ENCODE assay signal across 17 cellular contexts in genomic region chr2:140895378-140895777, GRCh38.
DNase-seq lines count a peak whose midpoint lies in the region; ATAC-seq, FAIRE-seq and TF ChIP-seq lines count a peak whose summit lies in the region.
"Had no signal": no experiment of that assay in that cellular context is flagged by ENCODE, and none has a peak within 500 bp of the region (broad histone marks: within the 10 kb centered on the region; RNA-seq: fewer than 3 reads in every experiment).

No MANE protein-coding gene starts in this region.

- no peak for TF ChIP-seq RAD21 in HepG2 (CRISPR knock-in tag; IDR thresholded peaks at IDR 0.05)

- H3K9me3 ChIP-seq in HepG2 (ENCODE audit: low read length), result no peaks in the 10 kb centered on the region
- H3K9me3 ChIP-seq in right lobe of liver, result no peaks in the 10 kb centered on the region
- H3K9me3 ChIP-seq in Karpas-422 (ENCODE audit: low read length), result peaks cover 15% of the 10 kb centered on the region; the same call in 1 of the 2 replicates
- H3K9me3 ChIP-seq in endodermal cell (ENCODE audit: control insufficient read depth, low read length), result peaks cover 8% of the 10 kb centered on the region
- H3K9me3 ChIP-seq: Peyer's patch had no signal

- CTCF ChIA-PET in HepG2 (lab: Yijun Ruan, JAX; ENCODE audit: low intra/inter-chr PET ratio, low total read pairs), result no interaction called here

- H3K27me3 ChIP-seq in HepG2 (ENCODE audit: control insufficient read depth in 1 of 2, insufficient read depth in 2 of 2, low read length in 2 of 2) (no peaks in the 10 kb centered on the region), right lobe of liver (no peaks in the 10 kb centered on the region), Karpas-422 (ENCODE audit: low read length) (no peaks in the 10 kb centered on the region), endodermal cell (ENCODE audit: control insufficient read depth, insufficient read depth, low read length, poor library complexity, severe bottlenecking) (no peaks in the 10 kb centered on the region)
- H3K27me3 ChIP-seq: Peyer's patch had no signal

- H2AFZ ChIP-seq in HepG2 (ENCODE audit: low read length) (no peak overlapping the region), Karpas-422 (ENCODE audit: low read length) (no peak overlapping the region)

- H3K79me2 ChIP-seq in HepG2 (ENCODE audit: insufficient read depth, low read length), result no peaks in the 10 kb centered on the region
- H3K79me2 ChIP-seq in Karpas-422 (ENCODE audit: low read length), result no peaks in the 10 kb centered on the region

- no peak for TF ChIP-seq POLR2A in HepG2 (IDR thresholded peaks at IDR 0.05; ENCODE audit: insufficient read depth in 1 of 2, low read depth in 2 of 2, low read length in 2 of 2)
- TF ChIP-seq POLR2A in right lobe of liver (IDR thresholded peaks at IDR 0.05), result no peak

- no peak overlapping the region for H3K4me3 Mint-ChIP-seq in endodermal cell
- no peak overlapping the region for H3K4me3 Mint-ChIP-seq in activated T-cell treated with anti-CD3 and anti-CD28 coated beads, Interleukin-2, amount 50 U/mL, for 72 hours
- H3K4me3 Mint-ChIP-seq: B cell; CD4-positive, alpha-beta T cell; T-helper 17 cell had no signal

- BruUV-seq in HepG2 (replicated peaks; lab: Mats Ljungman, UMichigan), result no TSS peak

- DNase-seq in HepG2 (ENCODE audit: low spot score) (no peak), right lobe of liver (no peak), Karpas-422 (no peak), endodermal cell (peak; percentile 50), hippocampal formation (lab: John Stamatoyannopoulos, UW) (no peak), T-helper 9 cell (no peak)
- DNase-seq in activated T-cell treated with anti-CD3 and anti-CD28 coated beads, Interleukin-2, amount 50 U/mL, for 72 hours, result no peak
- DNase-seq: Calu3; CD4-positive, alpha-beta T cell; H7; NCI-H1436; NCI-H2081 treated with DMSO at 0.1 percent for 48 hours; Peyer's patch; Right ventricle myocardium superior; T-helper 17 cell had no signal

- H3K4me1 Mint-ChIP-seq in endodermal cell, result peaks cover 3% of the 10 kb centered on the region
- no peaks in the 10 kb centered on the region for H3K4me1 Mint-ChIP-seq in activated T-cell treated with anti-CD3 and anti-CD28 coated beads, Interleukin-2, amount 50 U/mL, for 72 hours (ENCODE audit: low read depth)
- H3K4me1 Mint-ChIP-seq: B cell, T-helper 17 cell had no signal

- H3K36me3 Mint-ChIP-seq in endodermal cell (ENCODE audit: low read depth), result peaks cover 3% of the 10 kb centered on the region
- H3K36me3 Mint-ChIP-seq in activated T-cell treated with anti-CD3 and anti-CD28 coated beads, Interleukin-2, amount 50 U/mL, for 72 hours (ENCODE audit: insufficient read depth in 2 of 2), result peaks cover 0 to 4% of the 10 kb centered on the region in 2 donors

- 5% methylated on average over 9 of the region's 9 CpGs for WGBS in HepG2 (ENCODE audit: low lambda C conversion rate)
- WGBS in right lobe of liver (ENCODE audit: insufficient coverage, low coverage, low lambda C conversion rate, missing lambda C conversion rate), result 40% methylated on average over 1 of the region's 9 CpGs
- 40 to 82% methylated on average over 1 to 9 of the region's 9 CpGs for WGBS in endodermal cell (ENCODE audit: insufficient coverage in 1 of 2, insufficient read length in 1 of 2), 2 experiments

- in situ Hi-C loops in HepG2 (cut with HindIII; ENCODE audit: extremely low pct_ligation_motif_present, low pct_unique_long_range_greater_than_20kb), result no loop called here

- H3K36me3 ChIP-seq in HepG2 (replicated peaks in 1 of 2; ENCODE audit: control insufficient read depth in 1 of 2, insufficient read depth in 2 of 2, low read length in 2 of 2), result no peaks in the 10 kb centered on the region
- no peaks in the 10 kb centered on the region for H3K36me3 ChIP-seq in right lobe of liver
- H3K36me3 ChIP-seq in Karpas-422 (ENCODE audit: insufficient read depth, low read length), result no peaks in the 10 kb centered on the region
- H3K36me3 ChIP-seq in endodermal cell (ENCODE audit: control insufficient read depth, insufficient read depth, low read length), result no peaks in the 10 kb centered on the region
- H3K36me3 ChIP-seq: Peyer's patch had no signal

- H3K4me2 ChIP-seq in HepG2 (ENCODE audit: low read depth, low read length) (no peak overlapping the region), Karpas-422 (ENCODE audit: low read depth, low read length, poor library complexity, severe bottlenecking) (peak overlapping the region; percentile 11)

- H3K9me2 ChIP-seq in Karpas-422 (replicated peaks; ENCODE audit: insufficient read depth, low read length), result no peaks in the 10 kb centered on the region; the same call in 1 of the 2 replicates

- no peaks in the 10 kb centered on the region for H3K4me1 ChIP-seq in HepG2 (ENCODE audit: insufficient read depth, low read length)
- H3K4me1 ChIP-seq in right lobe of liver, result no peaks in the 10 kb centered on the region
- H3K4me1 ChIP-seq in Karpas-422 (ENCODE audit: low read length), result no peaks in the 10 kb centered on the region
- H3K4me1 ChIP-seq in endodermal cell (ENCODE audit: control insufficient read depth, insufficient read depth, low read length), result no peaks in the 10 kb centered on the region
- H3K4me1 ChIP-seq: Peyer's patch had no signal

- H3K4me3 ChIP-seq in HepG2 (replicated peaks in 1 of 3; ENCODE audit: insufficient read depth in 1 of 3, low read depth in 2 of 3, low read length in 3 of 3) (no peak overlapping the region), right lobe of liver (no peak overlapping the region), Karpas-422 (ENCODE audit: low read length) (no peak overlapping the region), endodermal cell (ENCODE audit: low read length) (no peak overlapping the region)
- H3K4me3 ChIP-seq: Peyer's patch had no signal

- no peak for TF ChIP-seq CTCF in HepG2 (CRISPR knock-in tag; IDR thresholded peaks at IDR 0.05)
- no peak for TF ChIP-seq CTCF in right lobe of liver (IDR thresholded peaks at IDR 0.05)
- no peak for TF ChIP-seq CTCF in endodermal cell (conservative IDR thresholded peaks at IDR 0.05)

- POLR2A ChIA-PET in HepG2 (lab: Yijun Ruan, JAX), result no interaction called here

- no peak overlapping the region for H3K27ac Mint-ChIP-seq in endodermal cell
- H3K27ac Mint-ChIP-seq in activated T-cell treated with anti-CD3 and anti-CD28 coated beads, Interleukin-2, amount 50 U/mL, for 72 hours, result no peak overlapping the region
- H3K27ac Mint-ChIP-seq: B cell; CD4-positive, alpha-beta T cell; T-helper 17 cell had no signal

- no peaks in the 10 kb centered on the region for H4K20me1 ChIP-seq in HepG2 (ENCODE audit: insufficient read depth, low read length)
- H4K20me1 ChIP-seq in Karpas-422 (ENCODE audit: insufficient read depth, low read depth, low read length), result no peaks in the 10 kb centered on the region

- no peak for FAIRE-seq in HepG2 (lab: Jason Lieb, UNC)

- H3K9ac ChIP-seq in HepG2 (ENCODE audit: insufficient read depth, low read depth, low read length), result no peak overlapping the region
- H3K9ac ChIP-seq in Karpas-422 (ENCODE audit: low read length), result no peak overlapping the region
- H3K9ac ChIP-seq in endodermal cell (ENCODE audit: extremely low read depth, low read length, poor library complexity, severe bottlenecking), result no peak overlapping the region

- intact Hi-C loops in HepG2 (cut with micrococcal nuclease; ENCODE audit: unreplicated experiment), result no loop called here
- intact Hi-C loops in right lobe of liver (cut with DNase I), result no loop called here

- peaks cover 5% of the 10 kb centered on the region for H3K9me3 Mint-ChIP-seq in endodermal cell
- peaks cover 5 to 8% of the 10 kb centered on the region in 2 donors for H3K9me3 Mint-ChIP-seq in activated T-cell treated with anti-CD3 and anti-CD28 coated beads, Interleukin-2, amount 50 U/mL, for 72 hours

- H3K27ac ChIP-seq in HepG2 (ENCODE audit: extremely low read length, insufficient read depth, low read length) (no peak overlapping the region), right lobe of liver (no peak overlapping the region), Karpas-422 (ENCODE audit: low read length) (no peak overlapping the region), endodermal cell (ENCODE audit: low read depth, low read length) (no peak overlapping the region)
- H3K27ac ChIP-seq: Peyer's patch had no signal

- H3K27me3 Mint-ChIP-seq in endodermal cell (ENCODE audit: insufficient read depth), result peaks cover 9% of the 10 kb centered on the region
- H3K27me3 Mint-ChIP-seq in activated T-cell treated with anti-CD3 and anti-CD28 coated beads, Interleukin-2, amount 50 U/mL, for 72 hours (ENCODE audit: low read depth), result no peaks in the 10 kb centered on the region
- H3K27me3 Mint-ChIP-seq: B cell; CD4-positive, alpha-beta T cell; T-helper 17 cell had no signal

- TF ChIP-seq EP300 in HepG2 (IDR thresholded peaks at IDR 0.05; ENCODE audit: low read depth in 2 of 2, low read length in 2 of 2) (no peak), HepG2 (CRISPR knock-in tag; IDR thresholded peaks at IDR 0.05; ENCODE audit: borderline replicate concordance) (no peak)

- peak; percentile 41; the same call in 2 of the 3 replicates for ATAC-seq in HepG2
- no peak for ATAC-seq in right lobe of liver
- ATAC-seq in activated T-cell treated with anti-CD3 and anti-CD28 coated beads, Interleukin-2, amount 50 U/mL, for 72 hours (replicated peaks in 1 of 2), result no peak
- ATAC-seq: SK-N-SH treated with all-trans-retinoic acid at 6 μM for 48 hours, T-helper 17 cell had no signal

TF ChIP-seq in HepG2, 621 proteins besides CTCF, POLR2A, EP300 and RAD21 (continues in another document):
- no peak for TF ChIP-seq ZKSCAN8 (CRISPR knock-in tag; IDR thresholded peaks at IDR 0.05; ENCODE audit: borderline replicate concordance)
- TF ChIP-seq ZNF644 (CRISPR knock-in tag; IDR thresholded peaks at IDR 0.05; ENCODE audit: low read depth), result no peak
- no peak for TF ChIP-seq MAZ (IDR thresholded peaks at IDR 0.05; ENCODE audit: borderline replicate concordance, low read depth, low read length)
- TF ChIP-seq MAZ (CRISPR knock-in tag; IDR thresholded peaks at IDR 0.05; ENCODE audit: low read depth), result no peak
